Comparison of ENCODE assay signal across 20 cellular contexts in the genomic region with DNA sequence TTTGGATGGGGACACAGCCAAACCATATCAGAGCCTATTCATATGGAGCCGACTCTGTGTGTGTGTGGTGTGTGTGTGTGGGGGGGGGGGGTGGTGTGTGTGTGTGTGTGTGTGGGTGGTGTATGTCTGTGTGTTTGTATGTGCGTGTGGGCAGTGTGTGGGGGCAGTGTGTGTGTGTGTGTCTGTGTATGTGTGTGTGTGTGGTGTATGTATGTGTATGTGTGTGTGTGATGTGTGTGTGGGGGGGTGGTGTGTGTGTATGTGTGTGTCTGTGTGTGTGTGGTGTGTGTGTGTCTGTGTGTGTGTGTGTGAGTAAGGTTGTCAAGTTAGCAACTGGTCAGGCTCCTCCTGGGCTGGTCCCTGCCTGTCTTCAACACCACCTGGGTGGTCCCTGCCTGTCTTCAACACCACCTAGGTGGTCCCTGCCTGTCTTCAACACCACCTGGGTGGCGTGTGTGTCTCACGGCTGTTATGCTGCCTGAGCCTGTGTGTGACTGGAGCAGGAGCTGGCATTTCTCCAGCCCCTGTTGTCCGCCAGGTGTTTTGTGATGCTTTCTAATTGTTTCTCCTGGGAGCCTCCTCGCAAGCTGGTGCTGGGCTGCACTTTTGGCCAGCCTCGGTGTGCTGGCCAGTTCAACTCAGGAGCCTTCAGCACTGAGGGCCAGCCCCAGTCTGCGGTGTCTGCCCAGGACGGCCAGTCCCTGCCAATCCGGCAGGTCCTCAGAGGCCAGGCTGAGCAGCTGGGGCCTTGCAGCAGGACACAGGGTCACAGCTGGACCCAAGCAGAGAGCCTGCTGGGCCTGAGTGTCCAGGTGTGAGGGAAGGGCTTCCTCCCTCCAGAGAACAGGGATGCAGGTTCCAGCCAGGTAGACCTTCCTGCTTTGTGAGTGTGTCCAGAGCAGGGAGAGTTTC. TPM values are rescaled to one million over a fixed set of nuclear protein-coding genes. Genes with fewer than 3 reads are reported as not detected.
DNase-seq lines count a peak whose midpoint lies in the region; ATAC-seq, FAIRE-seq and TF ChIP-seq lines count a peak whose summit lies in the region.
"Had no signal": no experiment of that assay in that cellular context is flagged by ENCODE, and none has a peak within 500 bp of the region (broad histone marks: within the 10 kb centered on the region; RNA-seq: fewer than 3 reads in every experiment).

No MANE protein-coding gene starts in this region.

- peaks cover 55% of the 10 kb centered on the region for H3K4me1 ChIP-seq in BLaER1

- no peaks in the 10 kb centered on the region for H4K20me1 ChIP-seq in BLaER1

- no peaks in the 10 kb centered on the region for H3K4me1 Mint-ChIP-seq in type B pancreatic cell (ENCODE audit: unreplicated experiment)

- DNase-seq in GM12891 (ENCODE audit: insufficient read length, low spot score) (no peak), NCI-H2171 treated with DMSO at 0.1 percent for 48 hours (lab: John Stamatoyannopoulos, UW) (peak; percentile 88), bronchial epithelial cell (ENCODE audit: low read depth) (no peak), type B pancreatic cell (ENCODE audit: extremely low spot score, unreplicated experiment) (no peak), erythroblast (lab: John Stamatoyannopoulos, UW) (no peak)
- DNase-seq: ACHN, DMS79 treated with DMSO at 0.1 percent for 48 hours, MV-4-11, NCI-H2029 treated with DMSO at 0.1 percent for 48 hours had no signal

- H3K27ac Mint-ChIP-seq in type B pancreatic cell: no peak overlapping the region

- H3K9me3 ChIP-seq in BLaER1: peaks cover 39% of the 10 kb centered on the region

- FAIRE-seq in GM12891 (lab: Jason Lieb, UNC) (peak; percentile 16), bronchial epithelial cell (lab: Jason Lieb, UNC) (peak; percentile 43)
- FAIRE-seq: D721Med, G401.6, GM19239 had no signal

- H3K27ac ChIP-seq in BLaER1: peak overlapping the region; percentile 73
- H3K27ac ChIP-seq: GM23248, SK-N-MC had no signal

- H3K4me2 ChIP-seq in BLaER1: peak overlapping the region; percentile 87

- H3K9me3 Mint-ChIP-seq in type B pancreatic cell: no peaks in the 10 kb centered on the region

- no peaks in the 10 kb centered on the region for H3K36me3 Mint-ChIP-seq in type B pancreatic cell

- TF ChIP-seq CTCF in bronchial epithelial cell (IDR thresholded peaks at IDR 0.05; ENCODE audit: insufficient read depth, low read length, severe bottlenecking): no peak
- TF ChIP-seq CTCF in type B pancreatic cell (conservative IDR thresholded peaks at IDR 0.05): no peak

- H3K9ac ChIP-seq in BLaER1: no peak overlapping the region
- H3K9ac ChIP-seq: GM23248 had no signal

- no peak overlapping the region for H3K4me3 Mint-ChIP-seq in type B pancreatic cell
- H3K4me3 Mint-ChIP-seq: CD4-positive, alpha-beta memory T cell had no signal

- H3K4me3 ChIP-seq in BLaER1 (no peak overlapping the region), bronchial epithelial cell (ENCODE audit: low read depth, low read length) (no peak overlapping the region)
- H3K4me3 ChIP-seq: GM23248, SK-N-MC had no signal

- H3K36me3 ChIP-seq in BLaER1 (no peaks in the 10 kb centered on the region), bronchial epithelial cell (ENCODE audit: control insufficient read depth, insufficient read depth, low read length) (no peaks in the 10 kb centered on the region)

- no peak for TF ChIP-seq POLR2A in GM12891 (IDR thresholded peaks at IDR 0.05; ENCODE audit: low read depth, low read length)
- no peak for TF ChIP-seq POLR2A in erythroblast (IDR thresholded peaks at IDR 0.05; ENCODE audit: low read length)

- peaks cover 29% of the 10 kb centered on the region for H3K27me3 Mint-ChIP-seq in type B pancreatic cell

- H3K27me3 ChIP-seq in BLaER1 (no peaks in the 10 kb centered on the region), bronchial epithelial cell (ENCODE audit: control insufficient read depth, insufficient read depth, low read length) (no peaks in the 10 kb centered on the region)

- ATAC-seq in HG03354 (IDR thresholded peaks at IDR 0.05; ENCODE audit: poor library complexity, severe bottlenecking, unreplicated experiment): no peak

TF ChIP-seq in GM12891, 5 proteins besides CTCF, POLR2A, EP300 and RAD21:
- no peak for TF ChIP-seq PAX5 (IDR thresholded peaks at IDR 0.05; ENCODE audit: insufficient read depth, low read length, severe bottlenecking)
- TF ChIP-seq TAF1 (IDR thresholded peaks at IDR 0.05; ENCODE audit: low read depth, low read length): no peak
- TF ChIP-seq POLR2AphosphoS5 (IDR thresholded peaks at IDR 0.05; ENCODE audit: low read depth, low read length): no peak
- TF ChIP-seq POU2F2 (IDR thresholded peaks at IDR 0.05; ENCODE audit: low read depth, low read length): no peak
- no peak for TF ChIP-seq SPI1 (IDR thresholded peaks at IDR 0.05; ENCODE audit: low read depth, low read length)

RNA-seq across cellular contexts. Expression of a gene that starts 21.5 kb away (rescaled TPM):
- polyA plus RNA-seq in GM12891 (2012; ENCODE audit: low read depth, missing spikeins): not detected
- total RNA-seq in bronchial epithelial cell: not detected in 2 replicates
- total RNA-seq in type B pancreatic cell (ENCODE audit: low replicate concordance): 0.75 TPM in 1 of 2 replicates, not detected in the other
- total RNA-seq: CD4-positive, alpha-beta memory T cell; GM23248; HT1080; NCI-H460; T-helper 1 cell treated with Interleukin-12 subunit alpha and Interleukin-12 subunit beta and Interleukin-4 antibody, amounts not matched to agents 30 ng/mL and 1 ng/mL, for 36 hours had no signal
- polyA plus RNA-seq: CD4-positive, alpha-beta memory T cell; GM23248 had no signal

RNA-seq across cellular contexts. Expression of a gene that starts 22.4 kb away (rescaled TPM):
- 13.9 TPM for polyA plus RNA-seq in GM12891 (2012; ENCODE audit: low read depth, missing spikeins)
- total RNA-seq in bronchial epithelial cell (not detected in 2 replicates), type B pancreatic cell (ENCODE audit: low replicate concordance) (0.59 TPM in 1 of 2 replicates, not detected in the other)
- total RNA-seq: GM23248, HT1080, NCI-H460 had no signal
- polyA plus RNA-seq: GM23248 had no signal
